Comparison of ENCODE assay signal across 1 cellular context in genomic region chr3:54850484-54851003, GRCh38.
TF ChIP-seq lines count a peak whose summit lies in the region.

No MANE protein-coding gene starts in this region.

TF ChIP-seq in GM23338, 12 proteins besides CTCF, POLR2A, EP300 and RAD21 (continued from another document):
- TF ChIP-seq ETS1 (IDR thresholded peaks at IDR 0.05) = no peak
